Comparison of ENCODE assay signal across 7 cellular contexts in genomic region chrX:53081925-53082772, GRCh38. TPM values are rescaled to one million over a fixed set of nuclear protein-coding genes. Genes with fewer than 3 reads are reported as not detected.
A peak's percentile ranks its signal among the peaks of the same experiment; 100 is the strongest.
DNase-seq lines count a peak whose midpoint lies in the region; ATAC-seq, FAIRE-seq and TF ChIP-seq lines count a peak whose summit lies in the region.

TSPYL2 (plus strand) TSS chrX:53082367; CDS start chrX:53082499, 132 bp downstream.

- peaks cover 16% of the 10 kb centered on the region for H4K20me1 ChIP-seq in hepatocyte (ENCODE audit: insufficient read depth, poor library complexity, severe bottlenecking)

- H3K4me3 ChIP-seq in astrocyte of the cerebellum (ENCODE audit: low read depth, low read length), result peak within 1 kb of the TSS; percentile 69
- peak within 1 kb of the TSS; percentile 53 for H3K4me3 ChIP-seq in hepatocyte

- no peaks in the 10 kb centered on the region for H3K9me3 ChIP-seq in hepatocyte (ENCODE audit: low read depth)

- in situ Hi-C loops in astrocyte of the cerebellum (cut with HindIII; ENCODE audit: low sequenced_read_pairs), result no loop called here

- H2AFZ ChIP-seq in hepatocyte, result no peak within 1 kb of the TSS

- H3K4me2 ChIP-seq in hepatocyte, result peak within 1 kb of the TSS; percentile 81

- no peak for TF ChIP-seq CTCF in astrocyte of the cerebellum (IDR thresholded peaks at IDR 0.05; ENCODE audit: low read depth, low read length, missing control alignments)
- TF ChIP-seq CTCF in hepatocyte (IDR thresholded peaks at IDR 0.05; ENCODE audit: poor library complexity), result no peak

- peak; percentile 73 for DNase-seq in GM18507 (ENCODE audit: extremely low spot score, insufficient read length, low read depth)
- peak; percentile 71 for DNase-seq in NCI-H2029 treated with DMSO at 0.1 percent for 48 hours (lab: John Stamatoyannopoulos, UW)
- DNase-seq in T-helper 9 cell, result peak; percentile 88
- DNase-seq in astrocyte of the cerebellum (ENCODE audit: low read depth), result peak; percentile 91
- DNase-seq in hepatocyte (ENCODE audit: low spot score), result peak; percentile 96
- peak; percentile 89 for DNase-seq in renal cortical epithelial cell (ENCODE audit: low read depth)

- H3K27me3 ChIP-seq in hepatocyte, result no peaks in the 10 kb centered on the region

- no peaks in the 10 kb centered on the region for H3K9me2 ChIP-seq in hepatocyte (replicated peaks; ENCODE audit: insufficient read depth)

- peaks cover 19% of the 10 kb centered on the region for H3K79me2 ChIP-seq in hepatocyte

- ATAC-seq in HG02981 (IDR thresholded peaks at IDR 0.05; ENCODE audit: unreplicated experiment), result peak; percentile 93

- no peaks in the 10 kb centered on the region for H3K4me1 ChIP-seq in hepatocyte (ENCODE audit: insufficient read depth)

- no peaks in the 10 kb centered on the region for H3K36me3 ChIP-seq in hepatocyte (replicated peaks; ENCODE audit: insufficient read depth, low read depth)

- H3K27ac ChIP-seq in hepatocyte, result peak within 1 kb of the TSS; percentile 83

- FAIRE-seq in GM18507 (lab: Jason Lieb, UNC), result peak; percentile 100

- WGBS in hepatocyte (ENCODE audit: low lambda C conversion rate, missing lambda C conversion rate), result 49% methylated on average over 47 of the region's 86 CpGs

RNA-seq across cellular contexts. Expression of gene TSPYL2, which starts in this region (rescaled TPM):
- total RNA-seq in hepatocyte, result 33.5 and 38.2 TPM in 2 replicates
- polyA plus RNA-seq in hepatocyte, result 78.6 and 110 TPM in 2 replicates
- 3.3 and 7.9 TPM in 2 replicates for total RNA-seq in renal cortical epithelial cell

Comparison
In these comparisons a context has a peak if more than half of its experiments do, and no peak if none do; other contexts are left out.
1. Peak in every context shown above with its lines: DNase-seq, ATAC-seq, H3K4me3 ChIP-seq and H3K27ac ChIP-seq.